1 cellular context compared by ENCODE assay signal in the genomic region with DNA sequence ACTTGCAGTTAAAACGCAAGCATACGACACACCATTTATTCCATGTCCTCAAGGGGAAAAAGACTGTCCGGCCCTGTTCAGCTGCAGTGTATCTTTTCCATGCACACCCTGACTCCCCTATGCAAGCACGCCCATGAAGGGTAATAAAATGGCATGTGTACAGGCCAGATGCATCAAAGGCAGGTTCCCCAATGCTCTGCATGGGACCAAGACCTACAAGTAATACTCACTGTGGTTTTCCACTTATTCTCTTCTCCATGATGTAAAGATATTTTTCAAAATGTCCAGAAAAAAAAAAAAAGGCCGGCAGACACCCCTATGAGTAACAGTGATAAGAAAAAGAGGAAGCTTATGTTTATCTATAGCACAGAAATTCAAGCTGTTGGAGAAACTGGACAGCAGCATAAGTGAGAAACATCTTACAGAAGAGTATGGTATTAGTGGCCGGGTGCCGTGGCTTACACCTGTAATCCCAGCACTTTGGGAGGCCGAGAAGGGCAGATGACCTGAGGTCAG.
TF ChIP-seq lines count a peak whose summit lies in the region.

No MANE protein-coding gene starts in this region.

TF ChIP-seq in K562, 482 proteins besides CTCF, POLR2A, EP300 and RAD21 (continued from another document and continues in another):
- TF ChIP-seq BCLAF1 (IDR thresholded peaks at IDR 0.05; ENCODE audit: borderline replicate concordance in 1 of 2, control insufficient read depth in 1 of 2, low read depth in 2 of 2, low read length in 1 of 2) (no peak), PCBP2 (IDR thresholded peaks at IDR 0.05; ENCODE audit: low read depth, low read length, poor library complexity, severe bottlenecking) (no peak), WHSC1 (IDR thresholded peaks at IDR 0.05; ENCODE audit: low read length) (no peak), ZKSCAN3 (CRISPR knock-in tag; IDR thresholded peaks at IDR 0.05) (no peak), TARDBP (IDR thresholded peaks at IDR 0.05) (no peak; the same call in 1 of the 2 replicates), ETV6 (IDR thresholded peaks at IDR 0.05; ENCODE audit: borderline replicate concordance in 1 of 2, low read depth in 2 of 2, low read length in 1 of 2) (0 out of 4 replicates have a peak, but pooled peaks of 1 of the 2 experiments have one; percentile 7), ETV6 (CRISPR knock-in tag; IDR thresholded peaks at IDR 0.05; ENCODE audit: borderline replicate concordance) (no peak), ZNF197 (CRISPR knock-in tag; IDR thresholded peaks at IDR 0.05; ENCODE audit: low read depth) (peak; percentile 85; the same call in 1 of the 2 replicates), UBTF (IDR thresholded peaks at IDR 0.05; ENCODE audit: borderline replicate concordance in 1 of 2, low read depth in 2 of 2, low read length in 2 of 2) (no peak), ZSCAN32 (CRISPR knock-in tag; IDR thresholded peaks at IDR 0.05) (no peak), MAFK (IDR thresholded peaks at IDR 0.05; ENCODE audit: low read length) (peak; percentile 3; the same call in 1 of the 2 replicates), ZNF318 (IDR thresholded peaks at IDR 0.05; ENCODE audit: borderline replicate concordance in 1 of 2, low read depth in 1 of 2) (0 out of 4 replicates have a peak, but pooled peaks of 1 of the 2 experiments have one; percentile 15), JUNB (CRISPR knock-in tag; conservative IDR thresholded peaks at IDR 0.05) (no peak), SIRT6 (IDR thresholded peaks at IDR 0.05; ENCODE audit: low read depth, low read length) (no peak), SRF (CRISPR knock-in tag; IDR thresholded peaks at IDR 0.05) (no peak), NR2C2 (CRISPR knock-in tag; IDR thresholded peaks at IDR 0.05) (no peak), NR2C2 (tag; IDR thresholded peaks at IDR 0.05) (peak; percentile 6; the same call in 1 of the 2 replicates), ZNF584 (CRISPR knock-in tag; IDR thresholded peaks at IDR 0.05; ENCODE audit: low read depth) (no peak), MYC (IDR thresholded peaks at IDR 0.05; ENCODE audit: low read depth, low read length) (peak; percentile 62), MYC (CRISPR knock-in tag; IDR thresholded peaks at IDR 0.05; ENCODE audit: borderline replicate concordance, low read depth) (no peak), ATF1 (CRISPR knock-in tag; IDR thresholded peaks at IDR 0.05) (no peak), ATF1 (tag; IDR thresholded peaks at IDR 0.05) (peak; percentile 63), SIX5 (IDR thresholded peaks at IDR 0.05; ENCODE audit: borderline replicate concordance in 1 of 2, insufficient read depth in 1 of 2, low read depth in 1 of 2, low read length in 2 of 2) (no peak), ARNT (IDR thresholded peaks at IDR 0.05) (peak in 1 of 2 experiments; percentile 77; a peak in 3 of 4 replicates), ZKSCAN8 (CRISPR knock-in tag; IDR thresholded peaks at IDR 0.05) (no peak), MBD1 (CRISPR knock-in tag; IDR thresholded peaks at IDR 0.05) (no peak), ZBTB8A (IDR thresholded peaks at IDR 0.05; ENCODE audit: partially characterized antibody) (no peak), SMAD4 (CRISPR knock-in tag; conservative IDR thresholded peaks at IDR 0.05) (peak; percentile 93), PATZ1 (CRISPR knock-in tag; IDR thresholded peaks at IDR 0.05; ENCODE audit: borderline replicate concordance) (no peak), CXXC5 (CRISPR knock-in tag; IDR thresholded peaks at IDR 0.05) (peak; percentile 57), KLF1 (tag; IDR thresholded peaks at IDR 0.05) (peak; percentile 48; the same call in 1 of the 2 replicates), GATAD2A (IDR thresholded peaks at IDR 0.05) (peak; percentile 66; the same call in 1 of the 2 replicates), PHB (CRISPR knock-in tag; IDR thresholded peaks at IDR 0.05) (no peak), ARID3B (CRISPR knock-in tag; IDR thresholded peaks at IDR 0.05; ENCODE audit: borderline replicate concordance) (no peak), DACH1 (IDR thresholded peaks at IDR 0.05; ENCODE audit: partially characterized antibody) (no peak), KDM4B (IDR thresholded peaks at IDR 0.05; ENCODE audit: borderline replicate concordance in 2 of 2, low read depth in 1 of 2) (no peak), ZNF253 (CRISPR knock-in tag; conservative IDR thresholded peaks at IDR 0.05) (no peak)
- TF ChIP-seq, protein P1, sequence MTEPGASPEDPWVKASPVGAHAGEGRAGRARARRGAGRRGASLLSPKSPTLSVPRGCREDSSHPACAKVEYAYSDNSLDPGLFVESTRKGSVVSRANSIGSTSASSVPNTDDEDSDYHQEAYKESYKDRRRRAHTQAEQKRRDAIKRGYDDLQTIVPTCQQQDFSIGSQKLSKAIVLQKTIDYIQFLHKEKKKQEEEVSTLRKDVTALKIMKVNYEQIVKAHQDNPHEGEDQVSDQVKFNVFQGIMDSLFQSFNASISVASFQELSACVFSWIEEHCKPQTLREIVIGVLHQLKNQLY (CRISPR knock-in tag; conservative IDR thresholded peaks at IDR 0.05) = no peak
